In the genomic region with DNA sequence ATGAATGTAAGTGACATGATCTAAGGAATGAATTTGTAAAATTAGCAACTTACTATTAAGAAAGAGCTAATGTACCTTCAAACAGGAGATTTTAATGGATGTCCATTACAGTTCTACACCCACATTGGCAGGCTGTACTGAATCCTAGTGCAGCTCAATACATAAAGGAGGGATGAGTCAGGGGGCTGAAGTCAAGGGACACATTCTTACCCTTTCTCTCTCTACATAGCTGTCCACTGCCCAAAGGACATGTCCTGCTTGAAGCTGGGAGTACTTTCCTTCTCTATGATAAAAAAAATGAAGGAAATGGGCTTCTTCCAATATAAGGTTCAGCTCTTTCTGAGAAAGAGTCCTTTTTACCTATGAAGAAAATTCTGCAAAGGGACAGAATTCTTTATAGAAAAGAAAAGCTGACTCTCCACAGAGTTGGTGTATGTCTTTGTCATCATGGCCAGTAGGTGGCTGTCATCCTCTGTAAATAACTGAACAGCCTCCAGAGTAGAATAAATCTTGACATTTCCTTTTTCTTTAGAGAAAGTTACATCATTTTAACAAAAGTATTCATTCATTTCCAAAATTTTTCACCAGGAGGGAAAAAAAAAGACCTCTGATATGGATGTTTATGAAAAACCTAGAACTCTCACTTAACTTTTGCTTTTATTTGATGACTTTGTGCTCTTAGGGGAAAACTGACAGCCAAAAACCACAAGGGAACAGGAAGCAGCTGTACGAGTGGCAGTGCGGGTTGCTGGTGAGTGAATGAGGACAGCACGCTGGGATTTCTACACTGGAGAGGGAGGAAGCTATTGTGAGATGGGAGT, we compare ENCODE assay signal across 8 cellular contexts. TPM values are rescaled to one million over a fixed set of nuclear protein-coding genes. Genes with fewer than 3 reads are reported as not detected.
A peak's percentile ranks its signal among the peaks of the same experiment; 100 is the strongest.
DNase-seq lines count a peak whose midpoint lies in the region; ATAC-seq, FAIRE-seq and TF ChIP-seq lines count a peak whose summit lies in the region.

No MANE protein-coding gene starts in this region.

- H3K9me3 ChIP-seq in hepatocyte (ENCODE audit: low read depth) (no peaks in the 10 kb centered on the region), smooth muscle cell (replicated peaks; ENCODE audit: low read depth) (no peaks in the 10 kb centered on the region)

- no peak overlapping the region for H3K4me2 ChIP-seq in GM23338
- peak overlapping the region; percentile 65 for H3K4me2 ChIP-seq in hepatocyte
- peak overlapping the region; percentile 84 for H3K4me2 ChIP-seq in smooth muscle cell

- H3K4me3 Mint-ChIP-seq in GM23338, result no peak overlapping the region
- no peak overlapping the region for H3K4me3 Mint-ChIP-seq in activated naive CD8-positive, alpha-beta T cell treated with anti-CD3 and anti-CD28 coated beads for 36 hours

- H3K4me3 ChIP-seq in GM23338 (no peak overlapping the region), LNCaP clone FGC (ENCODE audit: low read depth, low read length) (no peak overlapping the region), hepatocyte (no peak overlapping the region), smooth muscle cell (peak overlapping the region; percentile 34)

- H4K20me1 ChIP-seq in GM23338 (replicated peaks; ENCODE audit: insufficient read depth) (no peaks in the 10 kb centered on the region), hepatocyte (ENCODE audit: insufficient read depth, poor library complexity, severe bottlenecking) (no peaks in the 10 kb centered on the region), smooth muscle cell (ENCODE audit: low read depth) (no peaks in the 10 kb centered on the region)

- 3% methylated on average over 3 of the region's 3 CpGs for WGBS in hepatocyte (ENCODE audit: low lambda C conversion rate, missing lambda C conversion rate)
- 2% methylated on average over 3 of the region's 3 CpGs for WGBS in smooth muscle cell (ENCODE audit: low lambda C conversion rate)

- peak; percentile 73 for TF ChIP-seq CTCF in 22Rv1 (IDR thresholded peaks at IDR 0.05)
- TF ChIP-seq CTCF in GM23338 (conservative IDR thresholded peaks at IDR 0.05; ENCODE audit: low read depth in 2 of 2), result peak; percentile 65 to 76
- peak; percentile 69 for TF ChIP-seq CTCF in LNCaP clone FGC (IDR thresholded peaks at IDR 0.05; ENCODE audit: control insufficient read depth, extremely low read depth, insufficient read depth)
- peak; percentile 63 for TF ChIP-seq CTCF in hepatocyte (IDR thresholded peaks at IDR 0.05; ENCODE audit: poor library complexity)
- TF ChIP-seq CTCF in smooth muscle cell (IDR thresholded peaks at IDR 0.05; ENCODE audit: borderline replicate concordance, insufficient read depth, poor library complexity, severe bottlenecking), result peak; percentile 60

- H3F3A ChIP-seq in GM23338 (replicated peaks; ENCODE audit: low read depth) (no peaks in the 10 kb centered on the region), smooth muscle cell (ENCODE audit: low read depth) (no peaks in the 10 kb centered on the region)

- no peak overlapping the region for H3K9ac ChIP-seq in smooth muscle cell (ENCODE audit: low read depth)

- no peaks in the 10 kb centered on the region for H3K36me3 Mint-ChIP-seq in GM23338 (ENCODE audit: low read depth)
- H3K36me3 Mint-ChIP-seq in activated naive CD8-positive, alpha-beta T cell treated with anti-CD3 and anti-CD28 coated beads for 36 hours, result no peaks in the 10 kb centered on the region

- H3K9me2 ChIP-seq in GM23338 (ENCODE audit: insufficient read depth), result no peaks in the 10 kb centered on the region
- H3K9me2 ChIP-seq in hepatocyte (replicated peaks; ENCODE audit: insufficient read depth), result no peaks in the 10 kb centered on the region

- H3K4me1 Mint-ChIP-seq in GM23338, result peaks cover 18% of the 10 kb centered on the region
- H3K4me1 Mint-ChIP-seq in activated naive CD8-positive, alpha-beta T cell treated with anti-CD3 and anti-CD28 coated beads for 36 hours, result peaks cover 4% of the 10 kb centered on the region

- peaks cover 6% of the 10 kb centered on the region; the same call in 2 of the 3 replicates for H3K9me3 Mint-ChIP-seq in GM23338
- no peaks in the 10 kb centered on the region for H3K9me3 Mint-ChIP-seq in activated naive CD8-positive, alpha-beta T cell treated with anti-CD3 and anti-CD28 coated beads for 36 hours

- peaks cover 3% of the 10 kb centered on the region for H3K27me3 Mint-ChIP-seq in GM23338 (ENCODE audit: insufficient read depth, low read depth, poor library complexity)
- H3K27me3 Mint-ChIP-seq in activated naive CD8-positive, alpha-beta T cell treated with anti-CD3 and anti-CD28 coated beads for 36 hours, result peaks cover 32% of the 10 kb centered on the region

- H3K27ac Mint-ChIP-seq in GM23338, result no peak overlapping the region
- no peak overlapping the region for H3K27ac Mint-ChIP-seq in activated naive CD8-positive, alpha-beta T cell treated with anti-CD3 and anti-CD28 coated beads for 36 hours

- no peak overlapping the region for H2AFZ ChIP-seq in GM23338
- peak overlapping the region; percentile 58 for H2AFZ ChIP-seq in hepatocyte
- H2AFZ ChIP-seq in smooth muscle cell (ENCODE audit: low read depth), result peak overlapping the region; percentile 72

- FAIRE-seq in G401.6 (lab: Jason Lieb, UNC), result peak; percentile 13

- H3K36me3 ChIP-seq in GM23338 (ENCODE audit: insufficient read depth) (no peaks in the 10 kb centered on the region), hepatocyte (replicated peaks; ENCODE audit: insufficient read depth, low read depth) (no peaks in the 10 kb centered on the region), smooth muscle cell (ENCODE audit: low read depth) (no peaks in the 10 kb centered on the region)

- H3K27ac ChIP-seq in 22Rv1 (no peak overlapping the region), GM23338 (ENCODE audit: low read depth) (no peak overlapping the region), hepatocyte (no peak overlapping the region), smooth muscle cell (ENCODE audit: low read depth) (no peak overlapping the region)

- DNase-seq in GM23338 (ENCODE audit: low spot score) (peak; percentile 66), LNCaP clone FGC (ENCODE audit: low read depth) (peak; percentile 10), hepatocyte (ENCODE audit: low spot score) (peak; percentile 32), smooth muscle cell (lab: John Stamatoyannopoulos, UW; ENCODE audit: unreplicated experiment) (no peak), NCI-H1694 (lab: John Stamatoyannopoulos, UW) (no peak)
- DNase-seq in activated naive CD8-positive, alpha-beta T cell treated with anti-CD3 and anti-CD28 coated beads for 36 hours, result peak; percentile 14

- H3K79me2 ChIP-seq in GM23338 (replicated peaks; ENCODE audit: insufficient read depth), result no peaks in the 10 kb centered on the region
- H3K79me2 ChIP-seq in hepatocyte, result no peaks in the 10 kb centered on the region
- H3K79me2 ChIP-seq in smooth muscle cell (ENCODE audit: low read depth), result no peaks in the 10 kb centered on the region

- H3K27me3 ChIP-seq in GM23338 (ENCODE audit: insufficient read depth) (peaks cover 11% of the 10 kb centered on the region; the same call in 1 of the 2 replicates), hepatocyte (peaks cover 31% of the 10 kb centered on the region), smooth muscle cell (ENCODE audit: low read depth) (peaks cover 53% of the 10 kb centered on the region)

- ATAC-seq in GM23338, result peak; percentile 85

- peaks cover 8% of the 10 kb centered on the region for H3K4me1 ChIP-seq in GM23338 (ENCODE audit: insufficient read depth)
- no peaks in the 10 kb centered on the region for H3K4me1 ChIP-seq in hepatocyte (ENCODE audit: insufficient read depth)
- H3K4me1 ChIP-seq in smooth muscle cell (ENCODE audit: low read depth), result peaks cover 3% of the 10 kb centered on the region

TF ChIP-seq in GM23338, 12 proteins besides CTCF, POLR2A, EP300 and RAD21 (continues in another document):
- TF ChIP-seq NANOG (IDR thresholded peaks at IDR 0.05; ENCODE audit: borderline replicate concordance) (no peak), ZNF114 (CRISPR knock-in tag; IDR thresholded peaks at IDR 0.05) (no peak), ZNF331 (CRISPR knock-in tag; IDR thresholded peaks at IDR 0.05; ENCODE audit: low read depth) (no peak)

RNA-seq across cellular contexts. Expression of a gene that starts 13.1 kb away (rescaled TPM):
- not detected in 2 replicates for total RNA-seq in GM23338 (2014; rRNA removed; shearing (Covaris generic))
- polyA plus RNA-seq in GM23338 (2016; fragmentation: Nextera tagmentation; extraction: Ambion mirVana) (not detected in 2 replicates), hepatocyte (not detected in 2 replicates), smooth muscle cell (not detected in 2 replicates)
- not detected for total RNA-seq in activated naive CD8-positive, alpha-beta T cell treated with anti-CD3 and anti-CD28 coated beads for 36 hours
- total RNA-seq in hepatocyte (not detected in 2 replicates), smooth muscle cell (not detected in 2 replicates)

RNA-seq across cellular contexts. Expression of a gene that starts 24.9 kb away (rescaled TPM):
- total RNA-seq in GM23338 (2014; rRNA removed; shearing (Covaris generic)), result not detected in 2 replicates
- polyA plus RNA-seq in GM23338 (2016; fragmentation: Nextera tagmentation; extraction: Ambion mirVana) (not detected in 2 replicates), hepatocyte (not detected in 2 replicates), smooth muscle cell (not detected in 2 replicates)
- not detected for total RNA-seq in activated naive CD8-positive, alpha-beta T cell treated with anti-CD3 and anti-CD28 coated beads for 36 hours
- total RNA-seq in hepatocyte (not detected in 2 replicates), smooth muscle cell (not detected in 2 replicates)

RNA-seq across cellular contexts. Expression of a gene that starts 35.8 kb away (rescaled TPM):
- total RNA-seq in GM23338 (2014; rRNA removed; shearing (Covaris generic)), result not detected in 2 replicates
- polyA plus RNA-seq in GM23338 (2016; fragmentation: Nextera tagmentation; extraction: Ambion mirVana), result not detected in 2 replicates
- not detected for total RNA-seq in activated naive CD8-positive, alpha-beta T cell treated with anti-CD3 and anti-CD28 coated beads for 36 hours
- not detected in 2 replicates for total RNA-seq in hepatocyte
- not detected in 2 replicates for polyA plus RNA-seq in hepatocyte
- total RNA-seq in smooth muscle cell, result not detected in 2 replicates
- polyA plus RNA-seq in smooth muscle cell, result not detected in 2 replicates

RNA-seq across cellular contexts. Expression of a gene that starts 46.0 kb away (rescaled TPM):
- total RNA-seq in GM23338 (2014; rRNA removed; shearing (Covaris generic)), result not detected in 2 replicates
- polyA plus RNA-seq in GM23338 (2016; fragmentation: Nextera tagmentation; extraction: Ambion mirVana) (not detected in 2 replicates), hepatocyte (not detected in 2 replicates), smooth muscle cell (not detected in 2 replicates)
- not detected for total RNA-seq in activated naive CD8-positive, alpha-beta T cell treated with anti-CD3 and anti-CD28 coated beads for 36 hours
- total RNA-seq in hepatocyte (not detected in 2 replicates), smooth muscle cell (not detected in 2 replicates)

RNA-seq across cellular contexts. Expression of a gene that starts 50.9 kb away (rescaled TPM):
- not detected in 2 replicates for total RNA-seq in GM23338 (2014; rRNA removed; shearing (Covaris generic))
- polyA plus RNA-seq in GM23338 (2016; fragmentation: Nextera tagmentation; extraction: Ambion mirVana) (not detected in 2 replicates), hepatocyte (not detected in 2 replicates), smooth muscle cell (not detected in 2 replicates)
- not detected for total RNA-seq in activated naive CD8-positive, alpha-beta T cell treated with anti-CD3 and anti-CD28 coated beads for 36 hours
- total RNA-seq in hepatocyte (not detected in 2 replicates), smooth muscle cell (not detected in 2 replicates)

Comparison
In these comparisons a context has a peak if more than half of its experiments do, and no peak if none do; other contexts are left out.
1. DNase-seq: peak in GM23338 (single experiment), LNCaP clone FGC (single experiment), activated naive CD8-positive, alpha-beta T cell treated with anti-CD3 and anti-CD28 coated beads for 36 hours (single experiment) and hepatocyte (single experiment); none in smooth muscle cell (single experiment) and NCI-H1694 (single experiment).
2. Peak in every context shown above with its lines, with median percentiles within 50 percentile points of each other: CTCF ChIP-seq.